ENCODE assay signal across 14 cellular contexts in genomic region chr13:74966814-74967213, GRCh38.
A peak's percentile ranks its signal among the peaks of the same experiment; 100 is the strongest.
DNase-seq lines count a peak whose midpoint lies in the region; TF ChIP-seq lines count a peak whose summit lies in the region.
"Had no signal": no experiment of that assay in that cellular context is flagged by ENCODE, and none has a peak within 500 bp of the region (broad histone marks: within the 10 kb centered on the region; RNA-seq: fewer than 3 reads in every experiment).

No MANE protein-coding gene starts in this region.

- H3K4me2 ChIP-seq in GM23248 (ENCODE audit: unreplicated experiment): no peak overlapping the region

- no peaks in the 10 kb centered on the region for H3K9me2 ChIP-seq in GM23248 (ENCODE audit: insufficient read depth)

- H3K36me3 ChIP-seq in GM23248 (ENCODE audit: low read depth) (no peaks in the 10 kb centered on the region), SK-N-MC (ENCODE audit: insufficient read depth, low read length) (no peaks in the 10 kb centered on the region), colonic mucosa (no peaks in the 10 kb centered on the region), ascending aorta (no peaks in the 10 kb centered on the region)
- H3K36me3 ChIP-seq: thoracic aorta had no signal

- H3K27ac ChIP-seq in GM23248: no peak overlapping the region
- no peak overlapping the region for H3K27ac ChIP-seq in SK-N-MC
- no peak overlapping the region for H3K27ac ChIP-seq in colonic mucosa
- H3K27ac ChIP-seq in ascending aorta: no peak overlapping the region
- H3K27ac ChIP-seq: parathyroid adenoma, thoracic aorta had no signal

- H3K4me3 ChIP-seq in GM23248 (no peak overlapping the region), SK-N-MC (no peak overlapping the region), fibroblast of villous mesenchyme (ENCODE audit: low read depth, low read length) (no peak overlapping the region), colonic mucosa (no peak overlapping the region), ascending aorta (no peak overlapping the region)
- H3K4me3 ChIP-seq: thoracic aorta had no signal

- peaks cover 49% of the 10 kb centered on the region for H3K27me3 ChIP-seq in GM23248 (replicated peaks; ENCODE audit: insufficient read depth)
- no peaks in the 10 kb centered on the region for H3K27me3 ChIP-seq in colonic mucosa
- H3K27me3 ChIP-seq in ascending aorta: no peaks in the 10 kb centered on the region

- H4K20me1 ChIP-seq in GM23248 (ENCODE audit: insufficient read depth): no peaks in the 10 kb centered on the region

- H2AFZ ChIP-seq in GM23248: no peak overlapping the region
- H2AFZ ChIP-seq: parathyroid adenoma had no signal

- TF ChIP-seq CTCF in fibroblast of villous mesenchyme (IDR thresholded peaks at IDR 0.05; ENCODE audit: insufficient read depth, low read depth, low read length) (no peak), colonic mucosa (IDR thresholded peaks at IDR 0.05) (no peak), ascending aorta (IDR thresholded peaks at IDR 0.05) (no peak)

- H3K4me1 ChIP-seq in GM23248 (ENCODE audit: insufficient read depth): no peaks in the 10 kb centered on the region
- H3K4me1 ChIP-seq in colonic mucosa: no peaks in the 10 kb centered on the region
- H3K4me1 ChIP-seq in ascending aorta: no peaks in the 10 kb centered on the region
- H3K4me1 ChIP-seq: parathyroid adenoma had no signal

- H3K9ac ChIP-seq in GM23248: no peak overlapping the region
- H3K9ac ChIP-seq in SK-N-MC (ENCODE audit: insufficient read length): no peak overlapping the region
- no peak overlapping the region for H3K9ac ChIP-seq in colonic mucosa (ENCODE audit: low read depth in 2 of 2, low read length in 2 of 2)
- H3K9ac ChIP-seq: parathyroid adenoma had no signal

- WGBS in GM23248 (ENCODE audit: low coverage in 1 of 2, low lambda C conversion rate in 2 of 2, missing lambda C conversion rate in 2 of 2), 2 experiments: 5 to 9% methylated on average over 3 of the region's 3 CpGs

- H3K79me2 ChIP-seq in GM23248 (ENCODE audit: insufficient read depth): no peaks in the 10 kb centered on the region
- H3K79me2 ChIP-seq: parathyroid adenoma had no signal

- H3F3A ChIP-seq in GM23248 (ENCODE audit: insufficient read depth): no peaks in the 10 kb centered on the region

- in situ Hi-C loops in GM23248 (cut with MboI): no loop called here

- intact Hi-C loops in colonic mucosa (cut with DNase I): no loop called here
- intact Hi-C loops in ascending aorta (cut with DNase I): no loop called here
- intact Hi-C loops in posterior vena cava (cut with DNase I): no loop called here

- no peaks in the 10 kb centered on the region for H3K9me3 ChIP-seq in GM23248 (ENCODE audit: low read depth)
- no peaks in the 10 kb centered on the region for H3K9me3 ChIP-seq in SK-N-MC (ENCODE audit: low read depth, low read length)
- H3K9me3 ChIP-seq in colonic mucosa: no peaks in the 10 kb centered on the region
- no peaks in the 10 kb centered on the region for H3K9me3 ChIP-seq in ascending aorta
- H3K9me3 ChIP-seq: thoracic aorta had no signal

- DNase-seq in GM23248 (peak; percentile 4), SK-N-MC (ENCODE audit: low read depth, low spot score) (peak; percentile 24), fibroblast of villous mesenchyme (ENCODE audit: low read depth) (peak; percentile 2), pons (ENCODE audit: low spot score) (peak; percentile 91), colonic mucosa (no peak), ascending aorta (ENCODE audit: low spot score in 2 of 2) (no peak), posterior vena cava (ENCODE audit: low spot score) (no peak), SHP77 treated with DMSO at 0.1 percent for 48 hours (lab: John Stamatoyannopoulos, UW) (no peak)
- DNase-seq: activated CD4-positive, alpha-beta T cell treated with anti-CD3 and anti-CD28 coated beads, Interleukin-2, amount 10 ng/mL, durations not matched to agents 7 days and 5 days; cerebellar nuclear complex; glutamatergic neuron; NCI-H1436 treated with DMSO at 0.1 percent for 48 hours had no signal

Comparison
In these comparisons a context has a peak if more than half of its experiments do, and no peak if none do; other contexts are left out.
1. DNase-seq: peak in GM23248 (single experiment), SK-N-MC (single experiment), fibroblast of villous mesenchyme (single experiment) and pons (single experiment); none in colonic mucosa (single experiment), ascending aorta (0 of 2), posterior vena cava (single experiment) and SHP77 treated with DMSO at 0.1 percent for 48 hours (single experiment).